In genomic region chr1:211680752-211681327, GRCh38 we compare ENCODE assay signal across 8 cellular contexts. TPM values are rescaled to one million over a fixed set of nuclear protein-coding genes. Genes with fewer than 3 reads are reported as not detected.
DNase-seq lines count a peak whose midpoint lies in the region; ATAC-seq, FAIRE-seq and TF ChIP-seq lines count a peak whose summit lies in the region.

No MANE protein-coding gene starts in this region.

- TF ChIP-seq CTCF in psoas muscle (IDR thresholded peaks at IDR 0.05): peak; percentile 73

- WGBS in psoas muscle, 3 donors: 4 to 6% (median 5%) methylated on average over 9 of the region's 9 CpGs
- WGBS in aorta, 2 donors: 2 to 3% methylated on average over 9 of the region's 9 CpGs

- no peak overlapping the region for H3K27ac ChIP-seq in psoas muscle
- no peak overlapping the region for H3K27ac ChIP-seq in aorta (ENCODE audit: low read depth in 1 of 2, low read length in 2 of 2)

- H3K36me3 Mint-ChIP-seq in activated naive CD4-positive, alpha-beta T cell treated with anti-CD3 and anti-CD28 coated beads for 36 hours (ENCODE audit: low read depth): no peaks in the 10 kb centered on the region

- no peak for TF ChIP-seq POLR2A in GM12892 (IDR thresholded peaks at IDR 0.05; ENCODE audit: low read depth, low read length)

- intact Hi-C loops in activated naive CD4-positive, alpha-beta T cell treated with anti-CD3 and anti-CD28 coated beads for 36 hours (cut with micrococcal nuclease): loop anchor here (1.0 to 10.0 kb wide), 8 partner anchors 17 to 1314 kb away; partner anchors contain the start of genes DTL, INTS7, LPGAT1 and NSL1
- intact Hi-C loops in psoas muscle (cut with DNase I) (loop anchor here (5.0 to 10.0 kb wide), 4 partner anchors 151 to 351 kb away; partner anchors contain the start of gene LPGAT1 (in 1 of the 2)), aorta (cut with DNase I) (loop anchor here (10.0 kb wide), 2 partner anchors 154 to 354 kb away; partner anchors contain the start of genes DTL (in 1 of the 2), INTS7 (in 1 of the 2) and LPGAT1 (in 1 of the 2))

- H3K4me3 ChIP-seq in psoas muscle (no peak overlapping the region), aorta (ENCODE audit: low read length in 2 of 2) (no peak overlapping the region)

- H3K27me3 ChIP-seq in psoas muscle (ENCODE audit: insufficient read depth in 3 of 3, low read length in 2 of 3) (no peaks in the 10 kb centered on the region), aorta (ENCODE audit: control insufficient read depth in 1 of 2, insufficient read depth in 2 of 2, low read length in 1 of 2) (no peaks in the 10 kb centered on the region)

- H3K36me3 ChIP-seq in psoas muscle (ENCODE audit: insufficient read depth in 1 of 2, low read depth in 1 of 2) (no peaks in the 10 kb centered on the region), aorta (ENCODE audit: control insufficient read depth in 1 of 2, insufficient read depth in 2 of 2, low read length in 1 of 2) (no peaks in the 10 kb centered on the region)

- H3K27ac Mint-ChIP-seq in activated naive CD4-positive, alpha-beta T cell treated with anti-CD3 and anti-CD28 coated beads for 36 hours: peak overlapping the region; percentile 24

- no peaks in the 10 kb centered on the region for H3K27me3 Mint-ChIP-seq in activated naive CD4-positive, alpha-beta T cell treated with anti-CD3 and anti-CD28 coated beads for 36 hours (ENCODE audit: low read depth)

- FAIRE-seq in GM12892 (lab: Jason Lieb, UNC): peak; percentile 56

- H3K9me3 ChIP-seq in psoas muscle (no peaks in the 10 kb centered on the region), aorta (ENCODE audit: control insufficient read depth, low read length) (no peaks in the 10 kb centered on the region)

- H3K4me1 Mint-ChIP-seq in activated naive CD4-positive, alpha-beta T cell treated with anti-CD3 and anti-CD28 coated beads for 36 hours (ENCODE audit: low read depth): peaks cover 7% of the 10 kb centered on the region

- H3K4me1 ChIP-seq in psoas muscle: no peaks in the 10 kb centered on the region
- H3K4me1 ChIP-seq in aorta (ENCODE audit: control insufficient read depth in 1 of 2, insufficient read depth in 2 of 2, low read length in 2 of 2): no peaks in the 10 kb centered on the region

- H3K4me3 Mint-ChIP-seq in activated naive CD4-positive, alpha-beta T cell treated with anti-CD3 and anti-CD28 coated beads for 36 hours: no peak overlapping the region

- CTCF ChIA-PET in activated naive CD4-positive, alpha-beta T cell treated with anti-CD3 and anti-CD28 coated beads for 36 hours (lab: Charles Lee): interaction anchor here (0.5 to 6.9 kb wide), 23 partner anchors 10 to 796 kb away, joined by 3 to 82 read pairs (median 4); partner anchors contain the start of genes DTL and INTS7

- no peak for DNase-seq in GM12892 (ENCODE audit: insufficient read length)
- peak; percentile 69 for DNase-seq in NCI-H128 (lab: John Stamatoyannopoulos, UW; ENCODE audit: unreplicated experiment)
- DNase-seq in SKM-1 (lab: John Stamatoyannopoulos, UW; ENCODE audit: unreplicated experiment): peak; percentile 87
- peak; percentile 80 for DNase-seq in activated naive CD4-positive, alpha-beta T cell treated with anti-CD3 and anti-CD28 coated beads for 36 hours
- peak; percentile 89 for DNase-seq in glomerular visceral epithelial cell (ENCODE audit: extremely low spot score)
- DNase-seq in psoas muscle: peak; percentile 59 to 81
- peak; percentile 82 to 84 for DNase-seq in aorta

- ATAC-seq in HG02798 (IDR thresholded peaks at IDR 0.05; ENCODE audit: poor library complexity, unreplicated experiment) (peak; percentile 87), psoas muscle (peak; percentile 84 to 97 (median 92)), aorta (ENCODE audit: low FRiP score) (peak; percentile 91)

- H3K9me3 Mint-ChIP-seq in activated naive CD4-positive, alpha-beta T cell treated with anti-CD3 and anti-CD28 coated beads for 36 hours: no peaks in the 10 kb centered on the region

RNA-seq across cellular contexts. Expression of gene NEK2, which starts 5.4 kb away (rescaled TPM):
- polyA plus RNA-seq in GM12892 (2012; ENCODE audit: missing spikeins): 14.3 TPM
- 10 to 100 TPM; 60.8 to 62.3 TPM for total RNA-seq in activated naive CD4-positive, alpha-beta T cell treated with anti-CD3 and anti-CD28 coated beads for 36 hours
- total RNA-seq in psoas muscle (not detected), aorta (1 to 10 TPM in 1 of 2 donors, not detected in 1; 1.0 TPM)
- polyA plus RNA-seq in psoas muscle (under 1 TPM in 2 of 3 donors, not detected in 1; 0.03 to 0.04 TPM), aorta (1 to 10 TPM in 1 of 2 donors, not detected in 1; 1.5 TPM)

Comparison
In these comparisons a context has a peak if more than half of its experiments do, and no peak if none do; other contexts are left out.
1. RNA of gene NEK2, which starts 5.4 kb away (total RNA-seq): 60.8 to 62.3 TPM in activated naive CD4-positive, alpha-beta T cell treated with anti-CD3 and anti-CD28 coated beads for 36 hours; 1.0 TPM in aorta and not detected in psoas muscle; every median in the first group is over 10 times any median in the second.
2. Peak in every context shown above with its lines, with median percentiles within 50 percentile points of each other: ATAC-seq.